Comparison of ENCODE assay signal across 10 cellular contexts in the genomic region with DNA sequence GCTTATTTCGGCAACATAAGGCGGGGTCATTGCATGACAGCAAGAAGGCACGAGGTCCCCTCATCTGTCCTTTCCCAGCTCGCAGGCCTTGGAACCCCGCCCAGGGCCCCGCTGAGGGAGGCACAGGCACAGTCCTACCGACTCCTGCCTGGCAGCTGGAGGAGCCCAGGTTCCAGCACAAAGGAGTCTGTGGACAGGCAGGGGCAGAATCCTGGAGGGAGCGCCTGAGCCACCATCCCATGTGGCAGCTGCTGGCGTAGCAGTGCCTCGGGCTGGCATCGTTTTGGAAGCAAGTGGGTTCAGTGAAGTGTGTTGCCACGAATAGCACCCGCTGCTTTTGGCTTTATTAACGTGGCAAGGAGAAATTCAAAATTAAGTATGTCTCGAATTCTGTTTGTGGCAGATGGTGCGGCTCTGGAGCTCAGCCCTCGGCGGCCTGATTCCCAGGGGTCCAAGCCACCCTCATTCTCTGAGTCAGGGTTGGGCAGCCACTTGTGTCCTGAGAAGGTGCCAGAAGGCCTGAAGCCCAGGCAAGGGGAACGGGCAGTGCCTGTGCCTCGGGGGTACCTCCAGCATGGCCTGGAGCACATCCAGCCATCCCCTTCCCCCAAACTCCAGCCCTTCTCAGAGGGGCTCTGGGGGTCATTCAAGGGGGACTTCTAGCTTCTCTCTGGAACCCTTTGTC. TPM values are rescaled to one million over a fixed set of nuclear protein-coding genes. Genes with fewer than 3 reads are reported as not detected.
DNase-seq lines count a peak whose midpoint lies in the region; ATAC-seq and TF ChIP-seq lines count a peak whose summit lies in the region.
"Had no signal": no experiment of that assay in that cellular context is flagged by ENCODE, and none has a peak within 500 bp of the region (broad histone marks: within the 10 kb centered on the region; RNA-seq: fewer than 3 reads in every experiment).

No MANE protein-coding gene starts in this region.

- H3K9me3 Mint-ChIP-seq in CD8-positive, alpha-beta T cell, result no peaks in the 10 kb centered on the region

- intact Hi-C loops in uterus (cut with DNase I; ENCODE audit: low total_unique reads), result no loop called here
- intact Hi-C loops in CD8-positive, alpha-beta T cell (cut with DNase I, micrococcal nuclease), result no loop called here

- TF ChIP-seq CTCF in coronary artery (IDR thresholded peaks at IDR 0.05), result no peak
- TF ChIP-seq CTCF in lung (IDR thresholded peaks at IDR 0.05; ENCODE audit: control extremely low read depth, extremely low read depth), result no peak
- TF ChIP-seq CTCF in uterus (IDR thresholded peaks at IDR 0.05), result no peak
- TF ChIP-seq CTCF in CD8-positive, alpha-beta T cell (IDR thresholded peaks at IDR 0.05), result no peak

- no peak overlapping the region for H3K27ac Mint-ChIP-seq in CD8-positive, alpha-beta T cell

- H3K4me3 ChIP-seq in coronary artery, result peak overlapping the region; percentile 14
- H3K4me3 ChIP-seq in lung, result no peak overlapping the region
- no peak overlapping the region for H3K4me3 ChIP-seq in uterus
- H3K4me3 ChIP-seq in CD8-positive, alpha-beta T cell (ENCODE audit: low read depth, low read length), result no peak overlapping the region

- H3K4me3 Mint-ChIP-seq in CD8-positive, alpha-beta T cell, result no peak overlapping the region

- no peaks in the 10 kb centered on the region for H3K9me3 ChIP-seq in lung (ENCODE audit: control insufficient read depth in 2 of 2, insufficient read depth in 1 of 2, low read length in 1 of 2)
- no peaks in the 10 kb centered on the region for H3K9me3 ChIP-seq in uterus
- H3K9me3 ChIP-seq in CD8-positive, alpha-beta T cell (ENCODE audit: low read length), result no peaks in the 10 kb centered on the region

- 80 to 86% methylated on average over 20 of the region's 20 CpGs for WGBS in lung, 2 donors

- ATAC-seq in lung (ENCODE audit: insufficient read depth, low FRiP score), result no peak
- no peak for ATAC-seq in CD8-positive, alpha-beta T cell

- H3K36me3 Mint-ChIP-seq in CD8-positive, alpha-beta T cell, result peaks cover 64% of the 10 kb centered on the region

- CTCF ChIA-PET in CD8-positive, alpha-beta T cell (lab: Charles Lee), result interaction anchor here (1.7 kb wide), 1 partner anchor 13 kb away, joined by 5 read pairs; no protein-coding TSS in a partner anchor

- H3K27ac ChIP-seq in coronary artery, result peak overlapping the region; percentile 81 to 87
- peak overlapping the region; percentile 62 to 66 for H3K27ac ChIP-seq in lung (ENCODE audit: low read depth in 1 of 2, low read length in 1 of 2)
- peak overlapping the region; percentile 53 to 55 for H3K27ac ChIP-seq in uterus
- H3K27ac ChIP-seq in CD8-positive, alpha-beta T cell (ENCODE audit: low read depth, low read length), result no peak overlapping the region

- POLR2A ChIA-PET in CD8-positive, alpha-beta T cell (lab: Charles Lee), result no interaction called here

- peaks cover 5 to 37% of the 10 kb centered on the region in 2 donors for H3K36me3 ChIP-seq in lung (ENCODE audit: control insufficient read depth in 2 of 2, insufficient read depth in 2 of 2, low read length in 2 of 2)
- H3K36me3 ChIP-seq in uterus, result no peaks in the 10 kb centered on the region
- H3K36me3 ChIP-seq in CD8-positive, alpha-beta T cell (ENCODE audit: insufficient read depth, low read length), result peaks cover 6% of the 10 kb centered on the region

- H3K4me1 Mint-ChIP-seq in CD8-positive, alpha-beta T cell (ENCODE audit: low read depth), result peaks cover 14% of the 10 kb centered on the region

- DNase-seq in NCI-H82 (lab: John Stamatoyannopoulos, UW), result peak; percentile 47
- DNase-seq in NCI-H82 treated with DMSO at 0.1 percent for 48 hours (lab: John Stamatoyannopoulos, UW; ENCODE audit: unreplicated experiment), result no peak
- peak; percentile 89 for DNase-seq in coronary artery (ENCODE audit: low spot score)
- DNase-seq in lung (ENCODE audit: low spot score), result no peak
- peak; percentile 37 to 40 for DNase-seq in uterus
- DNase-seq in NCI-H1930 (lab: John Stamatoyannopoulos, UW), result no peak
- no peak for DNase-seq in cortex of kidney (lab: John Stamatoyannopoulos, UW)
- no peak for DNase-seq in CD8-positive, alpha-beta T cell
- DNase-seq: activated gamma-delta T cell treated with Interleukin-2 at 50 U/mL for 16 hours; stimulated activated naive CD8-positive, alpha-beta T cell treated with anti-CD3 and anti-CD28 coated beads, Interleukin-15, Interleukin-2, amounts not matched to agents 100 U/mL and 50 U/mL, for 24 hours had no signal

- H3K4me1 ChIP-seq in lung (ENCODE audit: control insufficient read depth in 2 of 2, insufficient read depth in 2 of 2, low read length in 2 of 2), result peaks cover 0 to 10% of the 10 kb centered on the region in 2 donors
- peaks cover 0 to 17% of the 10 kb centered on the region in 2 donors for H3K4me1 ChIP-seq in uterus
- peaks cover 7% of the 10 kb centered on the region for H3K4me1 ChIP-seq in CD8-positive, alpha-beta T cell (ENCODE audit: insufficient read depth, low read length)

- H3K27me3 ChIP-seq in lung (ENCODE audit: control insufficient read depth, insufficient read depth) (no peaks in the 10 kb centered on the region), uterus (no peaks in the 10 kb centered on the region)
- H3K27me3 ChIP-seq in CD8-positive, alpha-beta T cell (ENCODE audit: insufficient read depth, low read length), result no peaks in the 10 kb centered on the region

- TF ChIP-seq POLR2A in uterus (IDR thresholded peaks at IDR 0.05), result no peak

- no peaks in the 10 kb centered on the region for H3K27me3 Mint-ChIP-seq in CD8-positive, alpha-beta T cell (ENCODE audit: low read depth)

RNA-seq across cellular contexts. Expression of a gene that starts 35.9 kb away (rescaled TPM):
- total RNA-seq in lung, result 10 to 100 TPM; 21.8 to 44.8 TPM
- 10 to 100 TPM; 27.5 to 36.7 TPM for polyA plus RNA-seq in lung
- total RNA-seq in uterus, result 10 to 100 TPM; 14.2 to 47.1 (median 36.2) TPM
- 10 to 100 TPM; 67.3 to 72.8 TPM for total RNA-seq in CD8-positive, alpha-beta T cell

RNA-seq across cellular contexts. Expression of a gene that starts 59.4 kb away (rescaled TPM):
- 10 to 100 TPM; 16.7 to 48.9 TPM for total RNA-seq in lung
- polyA plus RNA-seq in lung, result 10 to 100 TPM; 16.4 to 26.5 TPM
- total RNA-seq in uterus, result 10 to 100 TPM; 20.7 to 38.6 (median 29.8) TPM
- total RNA-seq in CD8-positive, alpha-beta T cell, result 1 to 10 TPM; 9.2 to 9.9 TPM

Comparison
In these comparisons a context has a peak if more than half of its experiments do, and no peak if none do; other contexts are left out.
1. DNase-seq: peak in NCI-H82 (single experiment), coronary artery (single experiment) and uterus (2 of 2); none in NCI-H82 treated with DMSO at 0.1 percent for 48 hours (single experiment), lung (single experiment), NCI-H1930 (0 of 2), cortex of kidney (single experiment) and CD8-positive, alpha-beta T cell (0 of 7).